8 cellular contexts compared by ENCODE assay signal in the genomic region with DNA sequence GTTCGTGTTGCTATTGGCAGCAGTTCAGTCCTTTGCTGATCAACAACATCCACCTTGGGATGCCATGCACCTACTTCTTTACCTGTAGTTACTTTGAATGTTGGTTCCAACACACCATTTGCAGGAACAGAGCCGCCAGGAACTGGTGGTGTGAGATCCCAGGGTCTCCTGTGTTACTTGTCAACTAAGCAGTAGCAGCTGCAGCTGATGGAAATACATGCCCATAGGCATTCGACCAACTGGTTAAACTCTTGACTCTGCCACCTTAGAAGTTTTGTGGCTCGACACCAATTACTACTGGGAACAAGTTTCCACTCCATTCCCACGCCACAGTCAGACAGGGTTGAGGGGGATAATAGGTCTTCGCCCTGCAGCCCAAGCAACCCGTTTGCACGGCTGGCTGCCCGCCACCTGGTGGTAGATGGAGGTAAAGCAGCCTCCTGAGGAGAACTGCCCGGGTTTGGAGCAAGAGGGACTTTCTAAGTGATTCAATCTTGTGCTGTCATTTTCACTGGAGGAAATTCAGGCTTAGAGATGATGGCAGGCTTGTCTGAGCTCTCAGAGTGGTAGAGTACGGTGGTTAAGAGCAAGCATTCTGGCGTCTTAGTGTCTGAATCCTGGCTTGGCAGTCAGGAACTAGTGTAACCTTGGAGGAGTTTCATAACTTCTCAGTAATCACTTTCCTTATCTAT.
DNase-seq lines count a peak whose midpoint lies in the region; ATAC-seq, FAIRE-seq and TF ChIP-seq lines count a peak whose summit lies in the region.

No MANE protein-coding gene starts in this region.

- TF ChIP-seq CTCF in pancreas (IDR thresholded peaks at IDR 0.05) (peak; percentile 85 to 95 (median 88)), tibial artery (IDR thresholded peaks at IDR 0.05) (peak; percentile 84 to 92)

- no peak overlapping the region for H3K4me3 ChIP-seq in pancreas
- H3K4me3 ChIP-seq in tibial artery = no peak overlapping the region

- intact Hi-C loops in pancreas (cut with DNase I) (no loop called here), tibial artery (cut with DNase I; ENCODE audit: low total_unique reads) (loop anchor here (2.0 to 5.0 kb wide), 2 partner anchors 42 to 238 kb away; no protein-coding TSS in a partner anchor)

- no peak for FAIRE-seq in pancreas (lab: Jason Lieb, UNC)

- H3K4me1 ChIP-seq in pancreas (no peaks in the 10 kb centered on the region), tibial artery (peaks cover 0 to 27% (median 13%) of the 10 kb centered on the region in 4 donors)

- in situ Hi-C loops in SK-MEL-5 (cut with HindIII; ENCODE audit: low pct_unique_long_range_greater_than_20kb, low sequenced_read_pairs) = no loop called here

- WGBS in pancreas, 2 donors = 10 to 11% methylated on average over 12 of the region's 12 CpGs

- ATAC-seq in GM19372 (IDR thresholded peaks at IDR 0.05; ENCODE audit: low read depth, unreplicated experiment) = peak; percentile 61
- ATAC-seq in pancreas = peak; percentile 75 to 90 (median 87)

- H3K27me3 ChIP-seq in pancreas (no peaks in the 10 kb centered on the region), tibial artery (no peaks in the 10 kb centered on the region)

- DNase-seq in CMK (ENCODE audit: low read depth) (peak; percentile 44), HT1080 (ENCODE audit: low read depth) (peak; percentile 64), SK-MEL-5 (ENCODE audit: low read depth, low spot score) (peak; percentile 68), germinal center (ENCODE audit: low spot score) (peak; percentile 74), pancreas (peak; percentile 50 to 93 (median 78)), tibial artery (peak; percentile 64 to 77)
- peak; percentile 80 to 86 (median 84) for DNase-seq in activated naive CD4-positive, alpha-beta T cell (lab: John Stamatoyannopoulos, UW)

- H3K36me3 ChIP-seq in pancreas (no peaks in the 10 kb centered on the region), tibial artery (no peaks in the 10 kb centered on the region)

- H3K9me3 ChIP-seq in pancreas (no peaks in the 10 kb centered on the region), tibial artery (no peaks in the 10 kb centered on the region)

- H3K27ac ChIP-seq in pancreas (no peak overlapping the region), tibial artery (no peak overlapping the region)
